Comparison of ENCODE assay signal across 19 cellular contexts in genomic region chr3:42519568-42519962, GRCh38. TPM values are rescaled to one million over a fixed set of nuclear protein-coding genes. Genes with fewer than 3 reads are reported as not detected.
DNase-seq lines count a peak whose midpoint lies in the region; ATAC-seq and FAIRE-seq lines count a peak whose summit lies in the region.
"Had no signal": no experiment of that assay in that cellular context is flagged by ENCODE, and none has a peak within 500 bp of the region (broad histone marks: within the 10 kb centered on the region; RNA-seq: fewer than 3 reads in every experiment).

No MANE protein-coding gene starts in this region.

- H3K4me3 ChIP-seq in small intestine (ENCODE audit: low read depth in 1 of 2, low read length in 2 of 2), result no peak overlapping the region
- H3K4me3 ChIP-seq: breast epithelium, gastroesophageal sphincter, HAP-1 had no signal

- peaks cover 7% of the 10 kb centered on the region for H3K36me3 Mint-ChIP-seq in activated T-cell treated with anti-CD3 and anti-CD28 coated beads, Interleukin-2, amount 50 U/mL, for 24 hours (ENCODE audit: low read depth)
- peaks cover 32% of the 10 kb centered on the region for H3K36me3 Mint-ChIP-seq in T-cell

- peaks cover 3 to 13% of the 10 kb centered on the region in 2 donors for H3K4me1 ChIP-seq in small intestine (ENCODE audit: control insufficient read depth in 2 of 2, insufficient read depth in 1 of 2, low read depth in 1 of 2, low read length in 1 of 2)
- H3K4me1 ChIP-seq: gastroesophageal sphincter, HAP-1 had no signal

- POLR2A ChIA-PET in T-cell (lab: Charles Lee), result no interaction called here

- H3K9me3 Mint-ChIP-seq in activated T-cell treated with anti-CD3 and anti-CD28 coated beads, Interleukin-2, amount 50 U/mL, for 24 hours, result no peaks in the 10 kb centered on the region
- no peaks in the 10 kb centered on the region for H3K9me3 Mint-ChIP-seq in T-cell
- H3K9me3 Mint-ChIP-seq: nephron progenitor cell had no signal

- H3K27me3 Mint-ChIP-seq in activated T-cell treated with anti-CD3 and anti-CD28 coated beads, Interleukin-2, amount 50 U/mL, for 24 hours, result no peaks in the 10 kb centered on the region
- H3K27me3 Mint-ChIP-seq in T-cell, result no peaks in the 10 kb centered on the region

- no peaks in the 10 kb centered on the region for H3K9me3 ChIP-seq in small intestine (ENCODE audit: control insufficient read depth, low read depth)
- H3K9me3 ChIP-seq: breast epithelium, gastroesophageal sphincter, HAP-1 had no signal

- WGBS in small intestine, 3 donors, result 52 to 71% (median 59%) methylated on average over 2 of the region's 2 CpGs

- CTCF ChIA-PET in T-cell (lab: Charles Lee), result interaction anchor here in 1 of 2 donors (0.6 to 1.5 kb wide), 2 partner anchors 17 to 28 kb away, joined by 3 to 5 read pairs; partner anchors contain the start of gene VIPR1

- H3K4me3 Mint-ChIP-seq in activated T-cell treated with anti-CD3 and anti-CD28 coated beads, Interleukin-2, amount 50 U/mL, for 24 hours, result no peak overlapping the region
- H3K4me3 Mint-ChIP-seq in T-cell, result peak overlapping the region; percentile 41 to 77 (median 50)
- H3K4me3 Mint-ChIP-seq: nephron progenitor cell had no signal

- peaks cover 0 to 12% of the 10 kb centered on the region in 2 donors for H3K36me3 ChIP-seq in small intestine (ENCODE audit: control insufficient read depth in 2 of 2, insufficient read depth in 2 of 2, low read length in 2 of 2)
- H3K36me3 ChIP-seq: breast epithelium, gastroesophageal sphincter, HAP-1, WERI-Rb-1 had no signal

- ATAC-seq in T-cell (replicated peaks in 1 of 4), result peak in 3 of 4 experiments; percentile 21 to 43 (median 32)
- ATAC-seq: gastroesophageal sphincter, Right ventricle myocardium inferior had no signal

- peaks cover 22% of the 10 kb centered on the region for H3K4me1 Mint-ChIP-seq in activated T-cell treated with anti-CD3 and anti-CD28 coated beads, Interleukin-2, amount 50 U/mL, for 24 hours (ENCODE audit: low read depth)
- peaks cover 34 to 51% (median 41%) of the 10 kb centered on the region in 3 donors for H3K4me1 Mint-ChIP-seq in T-cell

- peak overlapping the region; percentile 78 for H3K27ac Mint-ChIP-seq in activated T-cell treated with anti-CD3 and anti-CD28 coated beads, Interleukin-2, amount 50 U/mL, for 24 hours
- peak overlapping the region; percentile 96 to 97 for H3K27ac Mint-ChIP-seq in T-cell

- no peaks in the 10 kb centered on the region for H3K27me3 ChIP-seq in small intestine (ENCODE audit: control insufficient read depth in 2 of 2, insufficient read depth in 2 of 2, low read length in 2 of 2)
- H3K27me3 ChIP-seq: breast epithelium, gastroesophageal sphincter had no signal

- FAIRE-seq in small intestine (lab: Jason Lieb, UNC), result no peak

- no peak for DNase-seq in activated T-cell treated with anti-CD3 and anti-CD28 coated beads, Interleukin-2, amount 50 U/mL, for 24 hours
- DNase-seq in activated T-cell treated with anti-CD3 and anti-CD28 coated beads for 4 hours (no peak), T-cell (no peak), caudate nucleus (lab: John Stamatoyannopoulos, UW) (no peak), small intestine (peak; percentile 47), NCI-H1436 (lab: John Stamatoyannopoulos, UW) (no peak), NOMO-1 treated with DMSO at 0.1 percent for 48 hours (lab: John Stamatoyannopoulos, UW; ENCODE audit: unreplicated experiment) (no peak)
- DNase-seq in activated effector memory CD4-positive, alpha-beta T cell treated with anti-CD3 and anti-CD28 coated beads, Interleukin-2, amount 50 U/mL, for 16 hours, result no peak
- DNase-seq: DMS79 treated with DMSO at 0.1 percent for 48 hours, kidney glomerular epithelial cell, NCI-H1105 treated with DMSO at 0.1 percent for 48 hours, NCI-H524, nephron progenitor cell had no signal

- H3K27ac ChIP-seq in caudate nucleus (ENCODE audit: low read depth, low read length) (peak overlapping the region; percentile 1), small intestine (ENCODE audit: low read depth in 1 of 2, low read length in 1 of 2) (no peak overlapping the region)
- H3K27ac ChIP-seq: gastroesophageal sphincter, WERI-Rb-1 had no signal

RNA-seq across cellular contexts. Expression of gene VIPR1, which starts 17.1 kb away (rescaled TPM):
- total RNA-seq in T-cell, result 10 to 100 TPM; 68.0 to 92.4 (median 76.1) TPM
- polyA plus RNA-seq in small intestine, result 10 to 100 TPM; 32.1 to 80.2 (median 71.3) TPM
- total RNA-seq: dermis microvascular lymphatic vessel endothelial cell had no signal
